13 cellular contexts compared by ENCODE assay signal in the genomic region with DNA sequence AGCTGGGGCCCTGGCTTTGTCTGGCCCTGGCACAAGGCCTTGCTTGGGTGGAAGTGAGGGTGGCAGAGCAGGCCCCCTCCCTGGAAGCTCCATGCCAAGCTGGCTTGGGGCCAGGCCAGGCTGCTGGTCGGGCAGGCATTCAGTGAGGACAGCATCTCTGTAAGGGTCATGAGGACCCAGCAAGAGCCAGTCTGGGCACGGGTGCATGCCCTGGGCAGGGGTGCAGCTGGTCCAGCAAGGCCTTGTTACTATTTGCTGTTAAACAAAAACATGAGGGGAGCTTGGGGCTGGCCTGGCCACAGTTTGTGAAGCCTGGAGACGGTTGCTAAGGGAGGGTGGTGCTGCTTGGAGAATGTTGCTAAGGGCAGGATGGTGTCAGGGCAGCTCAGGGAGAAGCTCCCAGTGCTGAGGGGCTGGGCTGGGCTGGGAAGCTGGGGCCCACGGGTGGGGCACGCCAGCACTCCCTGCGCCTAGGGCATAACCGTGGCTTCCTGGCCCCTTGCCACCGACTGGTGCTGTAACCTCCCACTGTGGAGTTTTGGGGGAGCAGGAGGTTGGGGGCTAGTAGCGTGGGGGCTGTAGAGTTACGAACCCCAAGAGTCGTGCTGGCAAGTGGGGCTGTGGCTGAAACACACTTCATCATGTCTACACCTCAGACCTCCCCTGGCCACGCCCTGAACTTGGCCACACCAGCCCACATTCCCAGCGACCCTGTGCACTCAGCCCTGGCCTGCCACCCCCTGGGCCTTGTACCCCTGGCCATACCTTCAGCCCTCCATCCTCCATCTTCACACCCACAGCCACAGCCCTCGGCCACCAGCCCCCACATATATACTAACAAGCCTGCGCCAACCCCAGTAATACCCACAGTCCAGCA. TPM values are rescaled to one million over a fixed set of nuclear protein-coding genes. Genes with fewer than 3 reads are reported as not detected.
DNase-seq lines count a peak whose midpoint lies in the region; ATAC-seq and TF ChIP-seq lines count a peak whose summit lies in the region.
"Had no signal": no experiment of that assay in that cellular context is flagged by ENCODE, and none has a peak within 500 bp of the region (broad histone marks: within the 10 kb centered on the region; RNA-seq: fewer than 3 reads in every experiment).

No MANE protein-coding gene starts in this region.

- no peaks in the 10 kb centered on the region for H3K9me3 ChIP-seq in osteoblast (ENCODE audit: low read depth, low read length)

- ATAC-seq in HG02938 (IDR thresholded peaks at IDR 0.05; ENCODE audit: unreplicated experiment) (no peak), HG02571 (IDR thresholded peaks at IDR 0.05; ENCODE audit: unreplicated experiment) (no peak), HG03039 (IDR thresholded peaks at IDR 0.05; ENCODE audit: unreplicated experiment) (no peak), GM21447 (IDR thresholded peaks at IDR 0.05; ENCODE audit: unreplicated experiment) (no peak)
- ATAC-seq: esophagus mucosa had no signal

- no peak overlapping the region for H3K27ac ChIP-seq in osteoblast (ENCODE audit: low read depth, low read length)

- H4K20me1 ChIP-seq in osteoblast (ENCODE audit: insufficient read depth, low read length), result peaks cover 4% of the 10 kb centered on the region

- H3K27me3 ChIP-seq in osteoblast (ENCODE audit: insufficient read depth, low read length), result peaks cover 32% of the 10 kb centered on the region

- no peak for TF ChIP-seq CTCF in osteoblast (IDR thresholded peaks at IDR 0.05; ENCODE audit: extremely low read depth, low read depth, low read length)

- H3K36me3 ChIP-seq in osteoblast (ENCODE audit: insufficient read depth, low read length), result no peaks in the 10 kb centered on the region

- H3K4me1 ChIP-seq in osteoblast (ENCODE audit: insufficient read depth, low read length), result peaks cover 18% of the 10 kb centered on the region

- DNase-seq in EH (ENCODE audit: low read depth), result peak; percentile 23
- DNase-seq in NCI-H2196 (lab: John Stamatoyannopoulos, UW; ENCODE audit: unreplicated experiment), result peak; percentile 69
- DNase-seq in globus pallidus (ENCODE audit: low spot score), result peak; percentile 99
- peak; percentile 74 for DNase-seq in osteoblast (ENCODE audit: insufficient read length, low spot score, missing footprints)
- DNase-seq: activated naive CD8-positive, alpha-beta T cell treated with anti-CD3 and anti-CD28 coated beads for 36 hours; GF-D8; NCI-H526 treated with DMSO at 0.1 percent for 48 hours had no signal

- H3K4me3 ChIP-seq in osteoblast (ENCODE audit: insufficient read depth, low read length), result no peak overlapping the region

- no peaks in the 10 kb centered on the region for H3K79me2 ChIP-seq in osteoblast (ENCODE audit: insufficient read depth, low read length)

- no peak overlapping the region for H3K4me2 ChIP-seq in osteoblast (ENCODE audit: insufficient read depth, low read length)

- no peak overlapping the region for H2AFZ ChIP-seq in osteoblast (ENCODE audit: low read length)

RNA-seq across cellular contexts. Expression of gene TPPP3, which starts 1.6 kb away (rescaled TPM):
- total RNA-seq in osteoblast, result 0.59 and 0.72 TPM in 2 replicates
- total RNA-seq: activated naive CD8-positive, alpha-beta T cell treated with anti-CD3 and anti-CD28 coated beads for 36 hours had no signal

RNA-seq across cellular contexts. Expression of gene ZDHHC1, which starts 24.6 kb away (rescaled TPM):
- total RNA-seq in osteoblast, result 9.0 and 13.3 TPM in 2 replicates

RNA-seq across cellular contexts. Expression of gene HSD11B2, which starts 39.3 kb away (rescaled TPM):
- total RNA-seq in osteoblast, result not detected in 2 replicates
- total RNA-seq: mononuclear cell had no signal

Comparison
In these comparisons a context has a peak if more than half of its experiments do, and no peak if none do; other contexts are left out.
1. DNase-seq: peak in every context shown above with its lines; median percentile 99 in globus pallidus; 74 in osteoblast; 69 in NCI-H2196; 23 in EH.